In genomic region chr3:136819784-136820640, GRCh38 we compare ENCODE assay signal across 8 cellular contexts. TPM values are rescaled to one million over a fixed set of nuclear protein-coding genes. Genes with fewer than 3 reads are reported as not detected.
DNase-seq lines count a peak whose midpoint lies in the region; ATAC-seq and TF ChIP-seq lines count a peak whose summit lies in the region.

No MANE protein-coding gene starts in this region.

- H3K36me3 ChIP-seq in GM06990 (ENCODE audit: control insufficient read depth, insufficient read depth, low read length) (no peaks in the 10 kb centered on the region), right lobe of liver (no peaks in the 10 kb centered on the region)

- no peak for TF ChIP-seq CTCF in GM06990 (IDR thresholded peaks at IDR 0.05; ENCODE audit: insufficient read depth, low read length, poor library complexity, severe bottlenecking)
- no peak for TF ChIP-seq CTCF in right lobe of liver (IDR thresholded peaks at IDR 0.05)

- CTCF ChIA-PET in activated CD4-positive, alpha-beta T cell treated with anti-CD3 and anti-CD28 coated beads, Interleukin-2, amount 10 ng/mL, durations not matched to agents 7 days and 5 days (lab: Charles Lee), result no interaction called here

- ATAC-seq in right lobe of liver, result peak; percentile 42 to 75 (median 63)
- ATAC-seq in HG02840 (IDR thresholded peaks at IDR 0.05; ENCODE audit: low FRiP score, unreplicated experiment), result no peak
- ATAC-seq in HG03039 (IDR thresholded peaks at IDR 0.05; ENCODE audit: unreplicated experiment), result no peak

- H3K4me1 Mint-ChIP-seq in activated CD4-positive, alpha-beta T cell treated with anti-CD3 and anti-CD28 coated beads, Interleukin-2, amount 10 ng/mL, durations not matched to agents 7 days and 5 days, result peaks cover 20% of the 10 kb centered on the region

- H3K9me3 ChIP-seq in right lobe of liver, result no peaks in the 10 kb centered on the region

- WGBS in right lobe of liver (ENCODE audit: insufficient coverage, low coverage, low lambda C conversion rate, missing lambda C conversion rate), result 25% methylated on average over 18 of the region's 49 CpGs

- DNase-seq in GM06990 (ENCODE audit: extremely low read depth, insufficient read length) (peak; percentile 34), NCI-H2029 (lab: John Stamatoyannopoulos, UW) (peak; percentile 59), ecto neural progenitor cell (ENCODE audit: low spot score) (peak; percentile 73), right lobe of liver (peak; percentile 47 to 61 (median 47))
- DNase-seq in activated CD4-positive, alpha-beta T cell treated with anti-CD3 and anti-CD28 coated beads, Interleukin-2, amount 10 ng/mL, durations not matched to agents 7 days and 5 days, result peak; percentile 31
- DNase-seq in stimulated activated CD8-positive, alpha-beta memory T cell treated with anti-CD3 and anti-CD28 coated beads, Interleukin-4, amount 100 ng/mL, for 48 hours, result peak; percentile 50

- H3K4me3 ChIP-seq in GM06990 (replicated peaks; ENCODE audit: low read depth, low read length) (peak overlapping the region; percentile 60), right lobe of liver (peak overlapping the region; percentile 56 to 79 (median 59))

- H3K36me3 Mint-ChIP-seq in activated CD4-positive, alpha-beta T cell treated with anti-CD3 and anti-CD28 coated beads, Interleukin-2, amount 10 ng/mL, durations not matched to agents 7 days and 5 days (ENCODE audit: low read depth), result peaks cover 2% of the 10 kb centered on the region

- H3K4me1 ChIP-seq in right lobe of liver, result peaks cover 0 to 12% (median 2%) of the 10 kb centered on the region in 4 donors

- peak overlapping the region in 2 of 3 donors; percentile 33 to 71 for H3K27ac ChIP-seq in right lobe of liver

- no peak overlapping the region for H3K27ac Mint-ChIP-seq in activated CD4-positive, alpha-beta T cell treated with anti-CD3 and anti-CD28 coated beads, Interleukin-2, amount 10 ng/mL, durations not matched to agents 7 days and 5 days

- POLR2A ChIA-PET in activated CD4-positive, alpha-beta T cell treated with anti-CD3 and anti-CD28 coated beads, Interleukin-2, amount 10 ng/mL, durations not matched to agents 7 days and 5 days (lab: Charles Lee), result no interaction called here

- H3K27me3 ChIP-seq in GM06990 (replicated peaks; ENCODE audit: control insufficient read depth, insufficient read depth, low read length) (no peaks in the 10 kb centered on the region; the same call in 1 of the 2 replicates), right lobe of liver (no peaks in the 10 kb centered on the region)

- peaks cover 62% of the 10 kb centered on the region for H3K27me3 Mint-ChIP-seq in activated CD4-positive, alpha-beta T cell treated with anti-CD3 and anti-CD28 coated beads, Interleukin-2, amount 10 ng/mL, durations not matched to agents 7 days and 5 days

- intact Hi-C loops in right lobe of liver (cut with DNase I), result no loop called here

- TF ChIP-seq POLR2A in right lobe of liver (IDR thresholded peaks at IDR 0.05), result no peak

- H3K9me3 Mint-ChIP-seq in activated CD4-positive, alpha-beta T cell treated with anti-CD3 and anti-CD28 coated beads, Interleukin-2, amount 10 ng/mL, durations not matched to agents 7 days and 5 days, result peaks cover 8% of the 10 kb centered on the region

- H3K4me3 Mint-ChIP-seq in activated CD4-positive, alpha-beta T cell treated with anti-CD3 and anti-CD28 coated beads, Interleukin-2, amount 10 ng/mL, durations not matched to agents 7 days and 5 days, result peak overlapping the region; percentile 61

RNA-seq across cellular contexts. Expression of gene SLC35G2, which starts 1.1 kb away (rescaled TPM):
- under 1 TPM in 1 of 2 experiments, not detected in 1; 0.12 TPM for total RNA-seq in activated CD4-positive, alpha-beta T cell treated with anti-CD3 and anti-CD28 coated beads, Interleukin-2, amount 10 ng/mL, durations not matched to agents 7 days and 5 days
- total RNA-seq in right lobe of liver, result 1 to 10 TPM in 3 of 6 experiments, under 1 TPM in 3; 0.51 to 2.7 (median 1.7) TPM

RNA-seq across cellular contexts. Expression of gene NCK1, which starts 42.0 kb away (rescaled TPM):
- 10 to 100 TPM; 39.2 to 48.5 TPM for total RNA-seq in activated CD4-positive, alpha-beta T cell treated with anti-CD3 and anti-CD28 coated beads, Interleukin-2, amount 10 ng/mL, durations not matched to agents 7 days and 5 days
- total RNA-seq in right lobe of liver, result 10 to 100 TPM; 21.4 to 27.0 (median 23.7) TPM

Comparison
In these comparisons a context has a peak if more than half of its experiments do, and no peak if none do; other contexts are left out.
1. ATAC-seq: peak in right lobe of liver (4 of 4); none in HG02840 (single experiment) and HG03039 (single experiment).
2. Peak in every context shown above with its lines, with median percentiles within 50 percentile points of each other: DNase-seq.